In the genomic region with DNA sequence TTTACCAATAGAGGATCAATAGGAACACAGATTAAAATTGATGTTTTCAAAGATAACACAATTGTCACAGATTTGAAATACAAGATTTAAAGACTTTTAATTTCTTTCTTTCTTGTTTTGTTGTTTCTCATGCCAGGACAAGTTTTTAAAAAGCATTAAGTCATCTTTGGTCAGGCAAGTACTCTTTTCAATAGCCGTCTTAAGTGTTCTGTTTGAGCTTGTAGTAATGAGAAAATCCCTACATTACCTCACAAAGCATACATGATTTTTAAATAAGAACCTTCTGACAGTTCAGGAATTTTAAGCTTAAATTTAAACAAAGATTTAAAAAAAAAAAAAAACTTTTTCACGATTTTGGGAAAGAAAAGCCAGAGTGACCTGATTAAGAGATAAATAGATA, we compare ENCODE assay signal across 18 cellular contexts.
A peak's percentile ranks its signal among the peaks of the same experiment; 100 is the strongest.
DNase-seq lines count a peak whose midpoint lies in the region; ATAC-seq, FAIRE-seq and TF ChIP-seq lines count a peak whose summit lies in the region.
"Had no signal": no experiment of that assay in that cellular context is flagged by ENCODE, and none has a peak within 500 bp of the region (broad histone marks: within the 10 kb centered on the region; RNA-seq: fewer than 3 reads in every experiment).

No MANE protein-coding gene starts in this region.

- peak; percentile 63 for ATAC-seq in esophagus mucosa
- ATAC-seq in HG03432 (IDR thresholded peaks at IDR 0.05; ENCODE audit: unreplicated experiment), result no peak
- ATAC-seq in HG03108 (IDR thresholded peaks at IDR 0.05; ENCODE audit: unreplicated experiment), result no peak
- ATAC-seq: A549; CD8-positive, alpha-beta T cell had no signal

- no peak for FAIRE-seq in bronchial epithelial cell (lab: Jason Lieb, UNC)
- FAIRE-seq: A549, D721Med, G401.6, GM12891, GM19239 had no signal

- no peaks in the 10 kb centered on the region for H3K36me3 ChIP-seq in bronchial epithelial cell (ENCODE audit: control insufficient read depth, insufficient read depth, low read length)
- H3K36me3 ChIP-seq: BLaER1 treated with 17β-estradiol and CSF1 and Interleukin-3, amounts not matched to agents 10 nM and 100 nM had no signal

- TF ChIP-seq CTCF in bronchial epithelial cell (IDR thresholded peaks at IDR 0.05; ENCODE audit: insufficient read depth, low read length, severe bottlenecking) (no peak), retinal pigment epithelial cell (conservative IDR thresholded peaks at IDR 0.05; ENCODE audit: low read depth, low read length) (no peak)

- peak; percentile 61 for DNase-seq in bronchial epithelial cell (ENCODE audit: low read depth)
- peak; percentile 20 for DNase-seq in retinal pigment epithelial cell (ENCODE audit: low read depth)
- DNase-seq: AML-193; Caco-2; Calu3; CD4-positive, alpha-beta T cell; CD8-positive, alpha-beta T cell; DMS79 treated with DMSO at 0.1 percent for 48 hours; GF-D8 had no signal

- H3K4me3 ChIP-seq in bronchial epithelial cell (ENCODE audit: low read depth, low read length) (no peak overlapping the region), retinal pigment epithelial cell (ENCODE audit: low read length) (no peak overlapping the region)
- H3K4me3 ChIP-seq: A549; BLaER1 treated with 17β-estradiol and CSF1 and Interleukin-3, amounts not matched to agents 10 nM and 100 nM had no signal

- H3K27me3 ChIP-seq in bronchial epithelial cell (ENCODE audit: control insufficient read depth, insufficient read depth, low read length), result no peaks in the 10 kb centered on the region
- H3K27me3 ChIP-seq: BLaER1 treated with 17β-estradiol and CSF1 and Interleukin-3, amounts not matched to agents 10 nM and 100 nM had no signal
